ENCODE assay signal across 2 cellular contexts in genomic region chr9:135503371-135504261, GRCh38.
TF ChIP-seq lines count a peak whose summit lies in the region.

No MANE protein-coding gene starts in this region.

TF ChIP-seq in IMR-90, 13 proteins besides CTCF, POLR2A, EP300 and RAD21:
- TF ChIP-seq RFX5 (IDR thresholded peaks at IDR 0.05; ENCODE audit: low read depth, low read length) (no peak), ELK1 (IDR thresholded peaks at IDR 0.05; ENCODE audit: borderline replicate concordance, low read depth, low read length) (no peak), BHLHE40 (IDR thresholded peaks at IDR 0.05; ENCODE audit: low read depth, low read length) (no peak), MXI1 (IDR thresholded peaks at IDR 0.05; ENCODE audit: borderline replicate concordance, low read depth, low read length) (no peak), CHD1 (IDR thresholded peaks at IDR 0.05; ENCODE audit: low read depth, low read length) (no peak), CEBPB (IDR thresholded peaks at IDR 0.05; ENCODE audit: low read depth, low read length) (no peak), MAZ (IDR thresholded peaks at IDR 0.05; ENCODE audit: borderline replicate concordance, low read depth, low read length) (no peak), USF2 (IDR thresholded peaks at IDR 0.05; ENCODE audit: low read depth, low read length) (no peak)
TF ChIP-seq in IMR-90: peak in this region for 0.

TF ChIP-seq in H1, 55 proteins besides CTCF, POLR2A, EP300 and RAD21:
- TF ChIP-seq POLR2AphosphoS5 (IDR thresholded peaks at IDR 0.05; ENCODE audit: low read depth, low read length) (peak; percentile 28; the same call in 1 of the 2 replicates), PHF8 (conservative IDR thresholded peaks at IDR 0.05; ENCODE audit: low read depth, low read length) (no peak)
